In genomic region chrX:137032378-137032694, GRCh38 we compare ENCODE assay signal across 9 cellular contexts. TPM values are rescaled to one million over a fixed set of nuclear protein-coding genes. Genes with fewer than 3 reads are reported as not detected.
DNase-seq lines count a peak whose midpoint lies in the region; ATAC-seq and TF ChIP-seq lines count a peak whose summit lies in the region.
"Had no signal": no experiment of that assay in that cellular context is flagged by ENCODE, and none has a peak within 500 bp of the region (broad histone marks: within the 10 kb centered on the region; RNA-seq: fewer than 3 reads in every experiment).

No MANE protein-coding gene starts in this region.

- no peak for TF ChIP-seq CTCF in colonic mucosa (IDR thresholded peaks at IDR 0.05)
- no peak for TF ChIP-seq CTCF in osteoblast (IDR thresholded peaks at IDR 0.05; ENCODE audit: extremely low read depth, low read depth, low read length)

- intact Hi-C loops in colonic mucosa (cut with DNase I), result no loop called here
- intact Hi-C loops in aorta (cut with DNase I), result no loop called here

- H4K20me1 ChIP-seq in osteoblast (ENCODE audit: insufficient read depth, low read length), result no peaks in the 10 kb centered on the region

- ATAC-seq in HG02610 (IDR thresholded peaks at IDR 0.05; ENCODE audit: unreplicated experiment), result peak; percentile 13
- ATAC-seq in HG03432 (IDR thresholded peaks at IDR 0.05; ENCODE audit: unreplicated experiment), result no peak
- ATAC-seq in aorta (ENCODE audit: low FRiP score), result no peak

- no peak overlapping the region for H3K9ac ChIP-seq in colonic mucosa (ENCODE audit: low read depth in 2 of 2, low read length in 2 of 2)

- in situ Hi-C loops in G401 (cut with HindIII; ENCODE audit: low sequenced_read_pairs), result no loop called here

- peak; percentile 18 for DNase-seq in G401 (ENCODE audit: low spot score)
- no peak for DNase-seq in colonic mucosa
- DNase-seq in osteoblast (ENCODE audit: insufficient read length, low spot score, missing footprints), result no peak
- no peak for DNase-seq in occipital lobe (lab: John Stamatoyannopoulos, UW)
- DNase-seq in ureter (ENCODE audit: low spot score), result no peak
- no peak for DNase-seq in aorta

- H3K4me1 ChIP-seq in colonic mucosa, result no peaks in the 10 kb centered on the region
- peaks cover 13% of the 10 kb centered on the region for H3K4me1 ChIP-seq in osteoblast (ENCODE audit: insufficient read depth, low read length)
- H3K4me1 ChIP-seq in aorta (ENCODE audit: control insufficient read depth in 1 of 2, insufficient read depth in 2 of 2, low read length in 2 of 2), result no peaks in the 10 kb centered on the region

- peaks cover 30% of the 10 kb centered on the region for H3K27me3 ChIP-seq in colonic mucosa
- H3K27me3 ChIP-seq in osteoblast (ENCODE audit: insufficient read depth, low read length), result peaks cover 45% of the 10 kb centered on the region
- no peaks in the 10 kb centered on the region for H3K27me3 ChIP-seq in aorta (ENCODE audit: control insufficient read depth in 1 of 2, insufficient read depth in 2 of 2, low read length in 1 of 2)

- H3K4me2 ChIP-seq in osteoblast (ENCODE audit: insufficient read depth, low read length), result peak overlapping the region; percentile 85

- H3K79me2 ChIP-seq in osteoblast (ENCODE audit: insufficient read depth, low read length), result no peaks in the 10 kb centered on the region

- no peaks in the 10 kb centered on the region for H3K36me3 ChIP-seq in colonic mucosa
- no peaks in the 10 kb centered on the region for H3K36me3 ChIP-seq in osteoblast (ENCODE audit: insufficient read depth, low read length)
- H3K36me3 ChIP-seq in aorta (ENCODE audit: control insufficient read depth in 1 of 2, insufficient read depth in 2 of 2, low read length in 1 of 2), result no peaks in the 10 kb centered on the region

- 4 to 32% methylated on average over 13 of the region's 13 CpGs for WGBS in aorta, 2 donors

- peak overlapping the region; percentile 77 for H2AFZ ChIP-seq in osteoblast (ENCODE audit: low read length)

- H3K27ac ChIP-seq in colonic mucosa (no peak overlapping the region), osteoblast (ENCODE audit: low read depth, low read length) (no peak overlapping the region), aorta (ENCODE audit: low read depth in 1 of 2, low read length in 2 of 2) (no peak overlapping the region)

- peak overlapping the region; percentile 10 for H3K4me3 ChIP-seq in colonic mucosa
- H3K4me3 ChIP-seq in osteoblast (ENCODE audit: insufficient read depth, low read length), result peak overlapping the region; percentile 66
- H3K4me3 ChIP-seq in aorta (ENCODE audit: low read length in 2 of 2), result no peak overlapping the region

- H3K9me3 ChIP-seq in colonic mucosa (no peaks in the 10 kb centered on the region), osteoblast (ENCODE audit: low read depth, low read length) (no peaks in the 10 kb centered on the region), aorta (ENCODE audit: control insufficient read depth, low read length) (no peaks in the 10 kb centered on the region)

RNA-seq across cellular contexts. Expression of gene GPR101, which starts 1.5 kb away (rescaled TPM):
- not detected in 2 replicates for total RNA-seq in G401 (2014; rRNA removed; shearing (Covaris generic))
- total RNA-seq in colonic mucosa (not detected), osteoblast (not detected in 2 replicates), occipital lobe (not detected), ureter (not detected), aorta (not detected)
- polyA plus RNA-seq in aorta, result not detected
- total RNA-seq: left lobe of liver had no signal

Comparison
In these comparisons a context has a peak if more than half of its experiments do, and no peak if none do; other contexts are left out.
1. H3K4me3 ChIP-seq: peak in colonic mucosa (single experiment) and osteoblast (single experiment); none in aorta (0 of 2).